Comparison of ENCODE assay signal across 8 cellular contexts in genomic region chr1:113904292-113904673, GRCh38. TPM values are rescaled to one million over a fixed set of nuclear protein-coding genes. Genes with fewer than 3 reads are reported as not detected.
DNase-seq lines count a peak whose midpoint lies in the region; ATAC-seq and TF ChIP-seq lines count a peak whose summit lies in the region.

No MANE protein-coding gene starts in this region.

- no peaks in the 10 kb centered on the region for H3K9me3 Mint-ChIP-seq in CD4-positive, CD25-positive, alpha-beta regulatory T cell
- H3K9me3 Mint-ChIP-seq in endothelial cell (ENCODE audit: unreplicated experiment) (no peaks in the 10 kb centered on the region), neural crest cell (no peaks in the 10 kb centered on the region)

- H3K27me3 ChIP-seq in CD4-positive, CD25-positive, alpha-beta regulatory T cell (ENCODE audit: control insufficient read depth, insufficient read depth, low read length): no peaks in the 10 kb centered on the region

- peaks cover 17 to 80% (median 55%) of the 10 kb centered on the region in 4 donors for H3K4me1 Mint-ChIP-seq in CD4-positive, CD25-positive, alpha-beta regulatory T cell
- H3K4me1 Mint-ChIP-seq in endothelial cell (ENCODE audit: unreplicated experiment) (peaks cover 23% of the 10 kb centered on the region), neural crest cell (peaks cover 29% of the 10 kb centered on the region)

- peaks cover 37% of the 10 kb centered on the region for H3K36me3 ChIP-seq in CD4-positive, CD25-positive, alpha-beta regulatory T cell (ENCODE audit: control insufficient read depth, insufficient read depth, low read length)

- peak overlapping the region; percentile 99 to 100 (median 100) for H3K27ac Mint-ChIP-seq in CD4-positive, CD25-positive, alpha-beta regulatory T cell
- peak overlapping the region; percentile 88 for H3K27ac Mint-ChIP-seq in endothelial cell (ENCODE audit: unreplicated experiment)
- peak overlapping the region; percentile 94 for H3K27ac Mint-ChIP-seq in neural crest cell (ENCODE audit: unreplicated experiment)

- no peaks in the 10 kb centered on the region for H3K27me3 Mint-ChIP-seq in CD4-positive, CD25-positive, alpha-beta regulatory T cell
- peaks cover 12% of the 10 kb centered on the region for H3K27me3 Mint-ChIP-seq in endothelial cell (ENCODE audit: unreplicated experiment)
- no peaks in the 10 kb centered on the region for H3K27me3 Mint-ChIP-seq in neural crest cell (ENCODE audit: low read depth)

- ATAC-seq in CD4-positive, CD25-positive, alpha-beta regulatory T cell (ENCODE audit: low read depth in 2 of 2): peak; percentile 32 to 40
- peak; percentile 26 for ATAC-seq in GM19372 (IDR thresholded peaks at IDR 0.05; ENCODE audit: low read depth, unreplicated experiment)
- ATAC-seq in HG03457 (IDR thresholded peaks at IDR 0.05; ENCODE audit: unreplicated experiment): peak; percentile 15
- ATAC-seq in SK-N-SH treated with all-trans-retinoic acid at 6 μM for 48 hours: peak; percentile 46
- no peak for ATAC-seq in esophagus mucosa

- H3K4me1 ChIP-seq in CD4-positive, CD25-positive, alpha-beta regulatory T cell (ENCODE audit: control insufficient read depth, insufficient read depth, low read length, poor library complexity, severe bottlenecking): peaks cover 36% of the 10 kb centered on the region

- H3K36me3 Mint-ChIP-seq in CD4-positive, CD25-positive, alpha-beta regulatory T cell: peaks cover 45% of the 10 kb centered on the region
- H3K36me3 Mint-ChIP-seq in endothelial cell (ENCODE audit: low read depth, unreplicated experiment) (peaks cover 23% of the 10 kb centered on the region), neural crest cell (ENCODE audit: low read depth) (peaks cover 7% of the 10 kb centered on the region)

- H3K27ac ChIP-seq in CD4-positive, CD25-positive, alpha-beta regulatory T cell (ENCODE audit: insufficient read depth, low read length, poor library complexity, severe bottlenecking): peak overlapping the region; percentile 97

- peak overlapping the region; percentile 97 for H3K4me3 ChIP-seq in CD4-positive, CD25-positive, alpha-beta regulatory T cell (ENCODE audit: low read depth, low read length)

- H3K4me3 Mint-ChIP-seq in CD4-positive, CD25-positive, alpha-beta regulatory T cell: peak overlapping the region; percentile 94 to 100 (median 98)
- H3K4me3 Mint-ChIP-seq in endothelial cell (ENCODE audit: unreplicated experiment) (peak overlapping the region; percentile 98), neural crest cell (peak overlapping the region; percentile 98)

- no peak for DNase-seq in CD4-positive, CD25-positive, alpha-beta regulatory T cell
- DNase-seq in endothelial cell (ENCODE audit: low spot score) (no peak), neural crest cell (ENCODE audit: low read depth, low spot score) (no peak), NCI-H1930 (lab: John Stamatoyannopoulos, UW) (no peak)

- H3K9me3 ChIP-seq in CD4-positive, CD25-positive, alpha-beta regulatory T cell (ENCODE audit: control insufficient read depth in 2 of 2, low read length in 2 of 2): no peaks in the 10 kb centered on the region

- TF ChIP-seq CTCF in endothelial cell (IDR thresholded peaks at IDR 0.05; ENCODE audit: unreplicated experiment): no peak
- no peak for TF ChIP-seq CTCF in neural crest cell (conservative IDR thresholded peaks at IDR 0.05)

TF ChIP-seq in SK-N-SH treated with all-trans-retinoic acid at 6 μM for 48 hours, 23 proteins besides CTCF, POLR2A, EP300 and RAD21:
- TF ChIP-seq OSR1 (CRISPR knock-in tag; IDR thresholded peaks at IDR 0.05): no peak
- no peak for TF ChIP-seq ZNF70 (CRISPR knock-in tag; IDR thresholded peaks at IDR 0.05)
- TF ChIP-seq BACH2 (CRISPR knock-in tag; IDR thresholded peaks at IDR 0.05; ENCODE audit: borderline replicate concordance): no peak
- TF ChIP-seq TOX (CRISPR knock-in tag; IDR thresholded peaks at IDR 0.05; ENCODE audit: borderline replicate concordance): no peak
- TF ChIP-seq ZFP3 (CRISPR knock-in tag; IDR thresholded peaks at IDR 0.05): no peak
- no peak for TF ChIP-seq ZC3H10 (CRISPR knock-in tag; IDR thresholded peaks at IDR 0.05)
- TF ChIP-seq RARB (CRISPR knock-in tag; IDR thresholded peaks at IDR 0.05): no peak
- TF ChIP-seq ZNF8 (CRISPR knock-in tag; IDR thresholded peaks at IDR 0.05): no peak
- no peak for TF ChIP-seq PATZ1 (CRISPR knock-in tag; IDR thresholded peaks at IDR 0.05; ENCODE audit: borderline replicate concordance)
- TF ChIP-seq CSDC2 (CRISPR knock-in tag; IDR thresholded peaks at IDR 0.05): no peak

RNA-seq across cellular contexts. Expression of gene AP4B1, which starts 0.3 kb away (rescaled TPM):
- total RNA-seq in CD4-positive, CD25-positive, alpha-beta regulatory T cell: 53.6 TPM
- 10 to 100 TPM; 12.9 to 16.1 (median 14.5) TPM for polyA plus RNA-seq in CD4-positive, CD25-positive, alpha-beta regulatory T cell
- total RNA-seq in endothelial cell (ENCODE audit: unreplicated experiment): 28.4 TPM
- total RNA-seq in neural crest cell: 23.6 and 25.3 TPM in 2 replicates
- 17.0 TPM for total RNA-seq in esophagus mucosa

RNA-seq across cellular contexts. Expression of gene DCLRE1B, which starts 0.8 kb away (rescaled TPM):
- 7.0 TPM for total RNA-seq in CD4-positive, CD25-positive, alpha-beta regulatory T cell
- polyA plus RNA-seq in CD4-positive, CD25-positive, alpha-beta regulatory T cell: 1 to 10 TPM; 2.2 to 6.6 (median 4.7) TPM
- total RNA-seq in endothelial cell (ENCODE audit: unreplicated experiment): 11.8 TPM
- 21.4 and 21.5 TPM in 2 replicates for total RNA-seq in neural crest cell
- 4.7 TPM for total RNA-seq in esophagus mucosa

RNA-seq across cellular contexts. Expression of gene BCL2L15, which starts 16.9 kb away (rescaled TPM):
- 2.2 TPM for total RNA-seq in CD4-positive, CD25-positive, alpha-beta regulatory T cell
- 1 to 10 TPM in 1 of 4 donors, under 1 TPM in 3; 0.30 to 2.1 (median 0.63) TPM for polyA plus RNA-seq in CD4-positive, CD25-positive, alpha-beta regulatory T cell
- total RNA-seq in endothelial cell (ENCODE audit: unreplicated experiment): 0.49 TPM
- total RNA-seq in neural crest cell: 0.71 and 0.84 TPM in 2 replicates
- total RNA-seq in esophagus mucosa: 8.4 TPM

RNA-seq across cellular contexts. Expression of gene HIPK1, which starts 24.8 kb away (rescaled TPM):
- total RNA-seq in CD4-positive, CD25-positive, alpha-beta regulatory T cell: 189 TPM
- 10 to 100 TPM in 2 of 4 donors, 1 to 10 TPM in 2; 8.6 to 12.5 (median 11.0) TPM for polyA plus RNA-seq in CD4-positive, CD25-positive, alpha-beta regulatory T cell
- 56.6 TPM for total RNA-seq in endothelial cell (ENCODE audit: unreplicated experiment)
- 53.4 and 57.7 TPM in 2 replicates for total RNA-seq in neural crest cell
- total RNA-seq in esophagus mucosa: 41.6 TPM

RNA-seq across cellular contexts. Expression of gene PTPN22, which starts 32.8 kb away (rescaled TPM):
- 58.5 TPM for total RNA-seq in CD4-positive, CD25-positive, alpha-beta regulatory T cell
- polyA plus RNA-seq in CD4-positive, CD25-positive, alpha-beta regulatory T cell: 10 to 100 TPM; 49.1 to 93.4 (median 65.1) TPM
- total RNA-seq in endothelial cell (ENCODE audit: unreplicated experiment) (0.87 TPM), neural crest cell (not detected in 2 replicates), esophagus mucosa (1.9 TPM)
